14 cellular contexts compared by ENCODE assay signal in the genomic region with DNA sequence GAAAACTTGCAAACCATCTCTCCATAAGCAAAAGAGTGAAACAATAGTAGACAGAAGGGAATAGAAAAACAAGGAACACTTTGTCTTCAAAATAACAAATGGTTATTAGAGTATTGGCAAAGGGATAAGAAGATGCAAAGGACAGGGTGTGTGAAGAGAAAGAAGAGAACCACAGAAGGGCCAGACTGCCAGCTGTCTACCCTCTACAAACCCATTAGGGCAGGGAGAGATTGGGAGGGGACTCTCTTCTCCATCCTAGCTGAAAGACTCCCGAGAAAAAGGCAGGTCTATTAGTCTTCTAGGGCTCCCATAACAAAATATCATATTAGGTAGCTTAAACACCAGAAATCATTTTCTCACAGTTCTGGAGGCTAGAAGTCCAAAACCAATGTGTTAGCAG.
"Had no signal": no experiment of that assay in that cellular context is flagged by ENCODE, and none has a peak within 500 bp of the region (broad histone marks: within the 10 kb centered on the region; RNA-seq: fewer than 3 reads in every experiment).

No MANE protein-coding gene starts in this region.

- H3K36me3 ChIP-seq: sigmoid colon had no signal

- H3K4me3 ChIP-seq: dorsolateral prefrontal cortex, lung, psoas muscle, sigmoid colon had no signal

- H3K4me1 ChIP-seq: psoas muscle had no signal

- H3K9me3 Mint-ChIP-seq: nephron progenitor cell, type B pancreatic cell had no signal

- H3K27ac Mint-ChIP-seq: nephron progenitor cell, type B pancreatic cell had no signal

- H3K4me1 Mint-ChIP-seq: nephron progenitor cell had no signal

- H3K27ac ChIP-seq: dorsolateral prefrontal cortex, psoas muscle, sigmoid colon had no signal

- H3K27me3 Mint-ChIP-seq: type B pancreatic cell had no signal

- H3K9me3 ChIP-seq: psoas muscle, sigmoid colon had no signal

- H3K27me3 ChIP-seq: dorsolateral prefrontal cortex, sigmoid colon had no signal

- H3K4me3 Mint-ChIP-seq: nephron progenitor cell, type B pancreatic cell had no signal

- DNase-seq: cortex of kidney; dorsolateral prefrontal cortex; effector CD8-positive, alpha-beta T cell; islet precursor cell; midbrain; nephron progenitor cell; psoas muscle; retina; sigmoid colon; small intestine; stimulated activated CD4-positive, alpha-beta T cell treated with anti-CD3 and anti-CD28 coated beads, Interleukin-12 subunit alpha, Interleukin-12 subunit beta, amount 100 ng/mL, for 4 hours; stimulated activated naive CD4-positive, alpha-beta T cell had no signal

- H3K36me3 Mint-ChIP-seq: type B pancreatic cell had no signal
